In genomic region chr2:81598437-81598836, GRCh38 we compare ENCODE assay signal across 20 cellular contexts.
"Had no signal": no experiment of that assay in that cellular context is flagged by ENCODE, and none has a peak within 500 bp of the region (broad histone marks: within the 10 kb centered on the region; RNA-seq: fewer than 3 reads in every experiment).

No MANE protein-coding gene starts in this region.

- H3K4me1 Mint-ChIP-seq: memory B cell; stimulated activated naive CD8-positive, alpha-beta T cell treated with anti-CD3 and anti-CD28 coated beads, Interleukin-15, amount 100 ng/mL, for 72 hours had no signal

- DNase-seq: activated CD4-positive, alpha-beta T cell treated with anti-CD3 and anti-CD28 coated beads, Interleukin-2, amount 50 U/mL, for 1 hour; activated CD8-positive, alpha-beta memory T cell treated with anti-CD3 and anti-CD28 coated beads, Interleukin-2, amount 50 U/mL, for 4 hours; activated gamma-delta T cell treated with Interleukin-2 at 50 U/mL for 16 hours; activated T-cell treated with anti-CD3 and anti-CD28 coated beads, Interleukin-2, amount 50 U/mL, for 48 hours; cerebellar nuclear complex; cortex of kidney; gastrocnemius medialis; head of caudate nucleus; kidney; occipital lobe; right cardiac atrium; stimulated activated CD4-positive, alpha-beta T cell treated with anti-CD3 and anti-CD28 coated beads, Interleukin-15, amount 100 ng/mL, for 24 hours; stimulated activated CD4-positive, alpha-beta T cell treated with anti-CD3 and anti-CD28 coated beads, Interleukin-2, amount 100 ng/mL, for 48 hours; stimulated activated naive CD8-positive, alpha-beta T cell treated with anti-CD3 and anti-CD28 coated beads, Interleukin-15, amount 100 ng/mL, for 72 hours; T1000; transverse colon had no signal

- H3K36me3 Mint-ChIP-seq: memory B cell had no signal

- H3K27me3 Mint-ChIP-seq: memory B cell; stimulated activated naive CD8-positive, alpha-beta T cell treated with anti-CD3 and anti-CD28 coated beads, Interleukin-15, amount 100 ng/mL, for 72 hours had no signal

- FAIRE-seq: bronchial epithelial cell, kidney had no signal

- ATAC-seq: activated CD4-positive, CD25-positive, alpha-beta regulatory T cell treated with anti-CD3 and anti-CD28 coated beads, Interleukin-2, amount 50 U/mL, for 24 hours; activated naive CD4-positive, alpha-beta T cell treated with anti-CD3 and anti-CD28 coated beads, Interleukin-2, amount 50 U/mL, for 72 hours; gastrocnemius medialis; right cardiac atrium; stimulated activated naive CD8-positive, alpha-beta T cell treated with anti-CD3 and anti-CD28 coated beads, Interleukin-15, amount 100 ng/mL, for 72 hours had no signal

- H3K4me3 Mint-ChIP-seq: memory B cell; stimulated activated naive CD8-positive, alpha-beta T cell treated with anti-CD3 and anti-CD28 coated beads, Interleukin-15, amount 100 ng/mL, for 72 hours had no signal

- H3K27ac Mint-ChIP-seq: activated naive CD4-positive, alpha-beta T cell treated with anti-CD3 and anti-CD28 coated beads, Interleukin-2, amount 50 U/mL, for 72 hours; memory B cell; stimulated activated naive CD8-positive, alpha-beta T cell treated with anti-CD3 and anti-CD28 coated beads, Interleukin-15, amount 100 ng/mL, for 72 hours had no signal
